In the genomic region with DNA sequence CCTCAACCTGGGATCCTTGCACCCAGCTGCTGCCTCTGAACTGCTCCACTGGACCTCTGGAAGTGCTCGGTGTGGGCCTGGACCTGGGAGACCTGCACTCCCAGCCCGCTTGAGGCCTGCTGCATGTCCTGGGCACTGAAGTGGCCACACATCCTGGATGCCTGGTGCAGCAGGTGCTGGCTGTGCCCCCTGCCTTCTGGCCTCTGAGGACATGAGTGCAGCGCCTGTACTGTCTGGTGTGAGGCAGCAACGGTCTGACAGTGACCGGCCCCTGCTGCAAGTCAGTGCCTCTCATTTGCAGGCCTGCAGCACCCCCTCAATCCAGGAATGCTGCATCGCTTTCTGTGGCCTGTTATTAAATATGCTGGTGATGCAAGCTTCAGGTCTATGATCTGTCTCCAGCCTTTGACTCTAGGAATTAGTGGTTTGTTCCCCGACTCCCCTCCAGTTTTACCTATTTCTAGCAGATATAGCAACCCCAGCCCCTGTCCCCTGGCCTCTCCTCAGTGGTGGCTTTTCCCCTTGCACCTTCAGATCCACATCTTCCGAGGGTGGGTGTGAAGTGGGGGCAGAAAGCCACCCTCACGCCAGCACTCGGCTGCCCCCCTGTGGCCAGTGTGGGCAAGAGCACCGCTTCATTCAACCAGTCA, we compare ENCODE assay signal across 8 cellular contexts. TPM values are rescaled to one million over a fixed set of nuclear protein-coding genes. Genes with fewer than 3 reads are reported as not detected.
DNase-seq lines count a peak whose midpoint lies in the region; ATAC-seq and TF ChIP-seq lines count a peak whose summit lies in the region.

No MANE protein-coding gene starts in this region.

- H3K36me3 Mint-ChIP-seq in WTC11 (peaks cover 2% of the 10 kb centered on the region), MCF 10A (ENCODE audit: insufficient read depth, unreplicated experiment) (peaks cover 3% of the 10 kb centered on the region)

- H3K4me1 Mint-ChIP-seq in WTC11 (peaks cover 19% of the 10 kb centered on the region), MCF 10A (ENCODE audit: insufficient read depth, unreplicated experiment) (peaks cover 14% of the 10 kb centered on the region)

- TF ChIP-seq CTCF in WTC11 (IDR thresholded peaks at IDR 0.05), result peak; percentile 92
- peak; percentile 95 for TF ChIP-seq CTCF in MCF 10A (IDR thresholded peaks at IDR 0.05; ENCODE audit: unreplicated experiment)

- H3K9me3 Mint-ChIP-seq in WTC11, result no peaks in the 10 kb centered on the region
- H3K9me3 Mint-ChIP-seq in MCF 10A (ENCODE audit: unreplicated experiment), result no peaks in the 10 kb centered on the region

- intact Hi-C loops in MCF 10A (cut with micrococcal nuclease), result loop anchor here (1.0 kb wide), 1 partner anchor 58 kb away; no protein-coding TSS in a partner anchor

- H3K4me3 Mint-ChIP-seq in WTC11 (no peak overlapping the region), MCF 10A (ENCODE audit: unreplicated experiment) (no peak overlapping the region)

- POLR2A ChIA-PET in WTC11 (lab: Charles Lee), result interaction anchor here (2.7 to 3.0 kb wide), 2 partner anchors 14 to 57 kb away, joined by 11 read pairs; partner anchors contain the start of gene ATG101
- POLR2A ChIA-PET in MCF 10A (lab: Yijun Ruan, JAX), result interaction anchor here (1.4 kb wide), 1 partner anchor 12 kb away, joined by 6 read pairs; no protein-coding TSS in a partner anchor

- H3K27me3 Mint-ChIP-seq in WTC11 (ENCODE audit: low read depth) (no peaks in the 10 kb centered on the region), MCF 10A (ENCODE audit: insufficient read depth, unreplicated experiment) (peaks cover 28% of the 10 kb centered on the region)

- DNase-seq in NCI-H1417 (lab: John Stamatoyannopoulos, UW), result peak; percentile 73 to 87 (median 74)
- no peak for DNase-seq in NCI-H1417 treated with DMSO at 0.1 percent for 48 hours (lab: John Stamatoyannopoulos, UW)
- DNase-seq in NCI-H146 treated with DMSO at 0.1 percent for 48 hours (lab: John Stamatoyannopoulos, UW; ENCODE audit: unreplicated experiment), result peak; percentile 39
- DNase-seq in WTC11 (ENCODE audit: low spot score), result peak; percentile 83
- DNase-seq in MCF 10A (ENCODE audit: unreplicated experiment), result peak; percentile 54
- DNase-seq in kidney glomerular epithelial cell (lab: John Stamatoyannopoulos, UW), result peak; percentile 31
- DNase-seq in stimulated activated CD4-positive, alpha-beta T cell treated with anti-CD3 and anti-CD28 coated beads, Interleukin-4, amount 100 ng/mL, for 1 hour, result peak; percentile 71

- BruUV-seq in MCF 10A (replicated peaks; lab: Mats Ljungman, UMichigan), result no TSS peak

- CTCF ChIA-PET in WTC11 (lab: Charles Lee), result interaction anchor here (0.6 to 11.4 kb wide), 22 partner anchors 8 to 219 kb away, joined by 3 to 388 read pairs (median 6); partner anchors contain the start of genes ATG101 and NR4A1
- CTCF ChIA-PET in MCF 10A (lab: Yijun Ruan, JAX), result interaction anchor here (0.6 to 32.1 kb wide), 15 partner anchors 11 to 1019 kb away, joined by 3 to 560 read pairs (median 6); partner anchors contain the start of gene ATG101

- peak; percentile 46 for ATAC-seq in WTC11
- no peak for ATAC-seq in HG03159 (IDR thresholded peaks at IDR 0.05; ENCODE audit: unreplicated experiment)

- H3K27ac Mint-ChIP-seq in WTC11, result no peak overlapping the region
- no peak overlapping the region for H3K27ac Mint-ChIP-seq in MCF 10A (ENCODE audit: low read depth, unreplicated experiment)

TF ChIP-seq in WTC11, 78 proteins besides CTCF, POLR2A, EP300 and RAD21:
- TF ChIP-seq RELA (CRISPR knock-in tag; IDR thresholded peaks at IDR 0.05; ENCODE audit: borderline replicate concordance) (peak; percentile 62; the same call in 1 of the 2 replicates), GRHL2 (CRISPR knock-in tag; IDR thresholded peaks at IDR 0.05; ENCODE audit: insufficient replicate concordance, severe bottlenecking) (no peak), AR (CRISPR knock-in tag; IDR thresholded peaks at IDR 0.05) (0 out of 2 replicates have a peak, but pooled peaks have one; percentile 22)
TF ChIP-seq in WTC11: peak in this region for 2.

RNA-seq across cellular contexts. Expression of gene SMIM41, which starts 3.6 kb away (rescaled TPM):
- total RNA-seq in WTC11 (2021) (0.14 to 0.21 TPM in 2 of 3 replicates, not detected in the other), MCF 10A (2022) (not detected in 2 replicates)

RNA-seq across cellular contexts. Expression of gene ATG101, which starts 13.3 kb away (rescaled TPM):
- total RNA-seq in WTC11 (2021), result 43.3 to 52.1 TPM (median 45.0 TPM) in 3 replicates
- 64.2 and 66.9 TPM in 2 replicates for total RNA-seq in MCF 10A (2022)

RNA-seq across cellular contexts. Expression of gene NR4A1, which starts 31.9 kb away (rescaled TPM):
- total RNA-seq in WTC11 (2021) (19.2 to 26.9 TPM (median 22.0 TPM) in 3 replicates), MCF 10A (2022) (0.69 and 2.9 TPM in 2 replicates)
